8 cellular contexts compared by ENCODE assay signal in the genomic region with DNA sequence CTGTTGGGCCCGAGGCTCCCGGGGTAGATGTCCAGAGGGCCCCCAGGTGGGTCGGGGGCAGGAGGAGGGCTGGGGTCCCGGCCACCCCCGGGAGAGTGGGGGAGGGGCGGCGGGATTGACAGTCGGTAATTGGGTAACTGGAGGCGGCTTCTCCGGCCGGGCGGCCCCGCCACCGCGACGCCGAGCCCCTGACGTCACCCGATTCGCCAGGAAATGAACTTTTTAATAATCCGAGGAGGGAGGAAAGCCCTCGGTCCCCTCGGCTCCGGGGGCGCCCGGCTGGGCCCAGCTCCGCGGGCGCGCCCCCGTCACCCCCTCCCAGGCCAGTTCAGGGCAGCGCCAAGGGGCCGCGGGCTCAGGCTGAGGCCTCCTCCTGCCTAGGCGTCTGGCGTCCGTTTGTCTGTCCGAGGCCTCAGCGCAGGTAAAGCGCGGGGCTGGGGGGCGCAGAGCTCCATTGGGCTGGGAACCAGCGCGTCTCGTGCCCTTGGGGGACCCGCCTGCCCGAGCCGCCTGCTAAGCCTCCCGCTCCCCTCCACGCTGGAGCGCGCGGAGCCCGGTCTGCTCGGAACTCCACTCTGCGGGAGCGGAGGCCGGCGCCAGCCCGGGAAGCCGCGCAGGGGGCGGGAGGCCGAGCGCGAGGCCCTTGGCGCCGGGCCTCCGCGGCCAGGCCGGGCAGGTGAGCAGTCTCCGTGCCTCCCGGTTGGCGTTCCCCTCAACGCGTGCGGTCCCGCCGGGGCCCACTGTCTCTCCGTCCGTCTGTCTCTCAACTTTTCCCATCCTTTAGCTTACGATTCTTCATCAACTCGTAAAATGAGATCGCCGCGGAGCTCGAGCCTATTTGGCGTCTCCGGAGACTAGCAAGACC. TPM values are rescaled to one million over a fixed set of nuclear protein-coding genes. Genes with fewer than 3 reads are reported as not detected.
A peak's percentile ranks its signal among the peaks of the same experiment; 100 is the strongest.
DNase-seq lines count a peak whose midpoint lies in the region; TF ChIP-seq lines count a peak whose summit lies in the region.

No MANE protein-coding gene starts in this region.

- H3K4me1 Mint-ChIP-seq in activated naive CD8-positive, alpha-beta T cell treated with anti-CD3 and anti-CD28 coated beads for 36 hours = peaks cover 29% of the 10 kb centered on the region

- peak overlapping the region; percentile 61 for H2AFZ ChIP-seq in hepatocyte

- no peaks in the 10 kb centered on the region for H3K36me3 Mint-ChIP-seq in activated naive CD8-positive, alpha-beta T cell treated with anti-CD3 and anti-CD28 coated beads for 36 hours

- no peak for TF ChIP-seq EP300 in sigmoid colon (IDR thresholded peaks at IDR 0.05)

- H3K4me3 Mint-ChIP-seq in activated naive CD8-positive, alpha-beta T cell treated with anti-CD3 and anti-CD28 coated beads for 36 hours = peak overlapping the region; percentile 73

- in situ Hi-C loops in ACHN (cut with HindIII; ENCODE audit: low pct_ligation_motif_present, low pct_unique_long_range_greater_than_20kb, low sequenced_read_pairs) = no loop called here

- H3K9me3 Mint-ChIP-seq in activated naive CD8-positive, alpha-beta T cell treated with anti-CD3 and anti-CD28 coated beads for 36 hours = no peaks in the 10 kb centered on the region

- H3K4me3 ChIP-seq in hepatocyte (peak overlapping the region; percentile 27), sigmoid colon (peak overlapping the region; percentile 11 to 58 (median 48))

- H3K27me3 ChIP-seq in hepatocyte (peaks cover 99% of the 10 kb centered on the region), sigmoid colon (peaks cover 85 to 100% (median 99%) of the 10 kb centered on the region in 3 donors)

- H3K36me3 ChIP-seq in hepatocyte (replicated peaks; ENCODE audit: insufficient read depth, low read depth) (no peaks in the 10 kb centered on the region), sigmoid colon (no peaks in the 10 kb centered on the region)

- no peak overlapping the region for H3K27ac Mint-ChIP-seq in activated naive CD8-positive, alpha-beta T cell treated with anti-CD3 and anti-CD28 coated beads for 36 hours

- H3K27ac ChIP-seq in hepatocyte (no peak overlapping the region), sigmoid colon (peak overlapping the region; percentile 33 to 75 (median 52))

- intact Hi-C loops in sigmoid colon (cut with DNase I) = no loop called here

- no peak for TF ChIP-seq CTCF in hepatocyte (IDR thresholded peaks at IDR 0.05; ENCODE audit: poor library complexity)
- TF ChIP-seq CTCF in sigmoid colon (IDR thresholded peaks at IDR 0.05) = no peak

- H4K20me1 ChIP-seq in hepatocyte (ENCODE audit: insufficient read depth, poor library complexity, severe bottlenecking) = no peaks in the 10 kb centered on the region

- peaks cover 82% of the 10 kb centered on the region for H3K27me3 Mint-ChIP-seq in activated naive CD8-positive, alpha-beta T cell treated with anti-CD3 and anti-CD28 coated beads for 36 hours

- H3K4me1 ChIP-seq in hepatocyte (ENCODE audit: insufficient read depth) (peaks cover 45% of the 10 kb centered on the region), sigmoid colon (peaks cover 0 to 73% (median 63%) of the 10 kb centered on the region in 4 donors)

- DNase-seq in NCI-H82 (lab: John Stamatoyannopoulos, UW) (peak; percentile 47), NCI-H82 treated with DMSO at 0.1 percent for 48 hours (lab: John Stamatoyannopoulos, UW; ENCODE audit: unreplicated experiment) (no peak), NCI-H2196 (lab: John Stamatoyannopoulos, UW; ENCODE audit: unreplicated experiment) (peak; percentile 88), hepatocyte (ENCODE audit: low spot score) (peak; percentile 63), sigmoid colon (peak; percentile 67), occipital lobe (lab: John Stamatoyannopoulos, UW) (no peak), ACHN (no peak)
- peak; percentile 47 for DNase-seq in activated naive CD8-positive, alpha-beta T cell treated with anti-CD3 and anti-CD28 coated beads for 36 hours

- H3K79me2 ChIP-seq in hepatocyte = no peaks in the 10 kb centered on the region

- H3K9me3 ChIP-seq in hepatocyte (ENCODE audit: low read depth) = no peaks in the 10 kb centered on the region
- H3K9me3 ChIP-seq in sigmoid colon = no peaks in the 10 kb centered on the region

- no peaks in the 10 kb centered on the region for H3K9me2 ChIP-seq in hepatocyte (replicated peaks; ENCODE audit: insufficient read depth)

- 2% methylated on average over 56 of the region's 89 CpGs for WGBS in hepatocyte (ENCODE audit: low lambda C conversion rate, missing lambda C conversion rate)
- WGBS in sigmoid colon, 2 donors = 1% methylated on average over 89 of the region's 89 CpGs

- no peak for TF ChIP-seq POLR2A in sigmoid colon (IDR thresholded peaks at IDR 0.05)

- peak overlapping the region; percentile 95 for H3K4me2 ChIP-seq in hepatocyte

RNA-seq across cellular contexts. Expression of a gene that starts 3.8 kb away (rescaled TPM):
- total RNA-seq in activated naive CD8-positive, alpha-beta T cell treated with anti-CD3 and anti-CD28 coated beads for 36 hours = under 1 TPM in 1 of 2 experiments, not detected in 1; 0.24 TPM
- total RNA-seq in hepatocyte (0.88 and 2.6 TPM in 2 replicates), sigmoid colon (1 to 10 TPM; 2.1 to 6.6 (median 5.0) TPM), occipital lobe (0.31 TPM)
- polyA plus RNA-seq in hepatocyte (2.4 and 3.5 TPM in 2 replicates), sigmoid colon (1 to 10 TPM in 2 of 3 donors, under 1 TPM in 1; 0.46 to 5.2 (median 1.8) TPM)

RNA-seq across cellular contexts. Expression of a gene that starts 22.5 kb away (rescaled TPM):
- total RNA-seq in activated naive CD8-positive, alpha-beta T cell treated with anti-CD3 and anti-CD28 coated beads for 36 hours = not detected
- not detected in 2 replicates for total RNA-seq in hepatocyte
- not detected in 2 replicates for polyA plus RNA-seq in hepatocyte
- total RNA-seq in sigmoid colon = not detected
- polyA plus RNA-seq in sigmoid colon = not detected
- total RNA-seq in occipital lobe = not detected

Comparison
In these comparisons a context has a peak if more than half of its experiments do, and no peak if none do; other contexts are left out.
1. DNase-seq: peak in NCI-H82 (single experiment), NCI-H2196 (single experiment), activated naive CD8-positive, alpha-beta T cell treated with anti-CD3 and anti-CD28 coated beads for 36 hours (single experiment), hepatocyte (single experiment) and sigmoid colon (single experiment); none in NCI-H82 treated with DMSO at 0.1 percent for 48 hours (single experiment), occipital lobe (single experiment) and ACHN (single experiment).